Comparison of ENCODE assay signal across 7 cellular contexts in the genomic region with DNA sequence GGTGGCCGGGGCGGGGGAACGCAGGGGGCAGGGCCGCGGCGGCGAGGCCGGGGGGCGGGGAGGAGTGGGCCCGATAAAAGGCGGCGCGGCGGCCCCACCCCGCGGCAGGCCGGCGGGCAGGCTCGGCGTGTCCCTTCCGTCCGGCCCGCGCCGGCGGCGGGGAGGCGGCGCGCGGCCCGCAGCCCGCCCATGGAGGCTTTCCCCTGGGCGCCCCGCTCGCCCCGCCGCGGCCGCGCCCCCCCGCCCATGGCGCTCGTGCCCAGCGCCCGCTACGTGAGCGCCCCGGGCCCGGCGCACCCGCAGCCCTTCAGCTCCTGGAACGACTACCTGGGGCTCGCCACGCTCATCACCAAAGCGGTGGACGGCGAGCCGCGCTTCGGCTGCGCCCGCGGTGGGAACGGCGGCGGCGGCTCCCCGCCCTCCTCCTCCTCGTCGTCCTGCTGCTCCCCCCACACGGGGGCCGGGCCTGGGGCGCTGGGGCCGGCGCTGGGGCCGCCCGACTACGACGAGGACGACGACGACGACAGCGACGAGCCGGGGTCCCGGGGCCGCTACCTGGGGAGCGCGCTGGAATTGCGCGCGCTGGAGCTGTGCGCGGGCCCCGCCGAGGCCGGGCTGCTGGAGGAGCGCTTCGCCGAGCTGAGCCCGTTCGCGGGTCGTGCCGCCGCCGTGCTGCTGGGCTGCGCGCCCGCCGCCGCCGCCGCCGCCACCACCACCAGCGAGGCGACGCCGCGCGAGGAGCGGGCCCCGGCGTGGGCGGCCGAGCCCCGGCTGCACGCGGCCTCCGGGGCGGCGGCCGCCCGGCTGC. TPM values are rescaled to one million over a fixed set of nuclear protein-coding genes. Genes with fewer than 3 reads are reported as not detected.
DNase-seq lines count a peak whose midpoint lies in the region; ATAC-seq, FAIRE-seq and TF ChIP-seq lines count a peak whose summit lies in the region.

Gene NANOS1, plus strand, starts transcription at position 102 of the 808 bp plus-strand sequence. Its CDS starts 88 bp downstream, at position 190.

- no peaks in the 10 kb centered on the region for H3K27me3 ChIP-seq in keratinocyte (ENCODE audit: control insufficient read depth, extremely low read depth, insufficient read depth, low read length)

- peak; percentile 14 for ATAC-seq in GM18873 (IDR thresholded peaks at IDR 0.05; ENCODE audit: low FRiP score, unreplicated experiment)
- ATAC-seq in HG02588 (IDR thresholded peaks at IDR 0.05; ENCODE audit: unreplicated experiment): peak; percentile 24

- H3K9me3 ChIP-seq in keratinocyte (ENCODE audit: control insufficient read depth, low read depth, low read length): no peaks in the 10 kb centered on the region

- no peaks in the 10 kb centered on the region for H3K79me2 ChIP-seq in keratinocyte (ENCODE audit: control insufficient read depth, insufficient read depth, low read length)

- H2AFZ ChIP-seq in keratinocyte (ENCODE audit: control insufficient read depth, low read length): no peak within 1 kb of the TSS

- in situ Hi-C loops in astrocyte of the cerebellum (cut with HindIII; ENCODE audit: low sequenced_read_pairs): no loop called here

- no peaks in the 10 kb centered on the region for H3K9me1 ChIP-seq in keratinocyte (ENCODE audit: control insufficient read depth, extremely low read depth, insufficient read depth, low read length)

- no peak for TF ChIP-seq CTCF in astrocyte of the cerebellum (IDR thresholded peaks at IDR 0.05; ENCODE audit: low read depth, low read length, missing control alignments)
- no peak for TF ChIP-seq CTCF in keratinocyte (optimal IDR thresholded peaks at IDR 0.05 in 1 of 3, IDR thresholded peaks at IDR 0.05 in 1 of 3, conservative IDR thresholded peaks at IDR 0.05 in 1 of 3; ENCODE audit: extremely low read depth in 1 of 3, insufficient read depth in 2 of 3, low read length in 3 of 3)

- H3K9ac ChIP-seq in keratinocyte (ENCODE audit: control insufficient read depth, extremely low read depth, insufficient read depth, low read length): peak within 1 kb of the TSS; percentile 6

- DNase-seq in NCI-H774 (lab: John Stamatoyannopoulos, UW): peak; percentile 53
- no peak for DNase-seq in astrocyte of the cerebellum (ENCODE audit: low read depth)
- DNase-seq in keratinocyte (ENCODE audit: low read depth, low spot score): no peak
- peak; percentile 16 to 18 for DNase-seq in stimulated activated CD4-positive, alpha-beta T cell treated with anti-CD3 and anti-CD28 coated beads, Interleukin-4, amount 100 ng/mL, for 48 hours (ENCODE audit: low read depth in 2 of 2)
- no peak for DNase-seq in NCI-H128 (lab: John Stamatoyannopoulos, UW; ENCODE audit: unreplicated experiment)

- H4K20me1 ChIP-seq in keratinocyte (ENCODE audit: control insufficient read depth, extremely low read depth, insufficient read depth, low read length): no peaks in the 10 kb centered on the region

- dilution Hi-C loops in keratinocyte (cut with MboI; ENCODE audit: extremely low pct_ligation_motif_present, low sequenced_read_pairs): no loop called here

- FAIRE-seq in keratinocyte (lab: Jason Lieb, UNC): no peak

- H3K27ac ChIP-seq in keratinocyte (ENCODE audit: control insufficient read depth, insufficient read depth, low read length): no peak within 1 kb of the TSS

- peak within 1 kb of the TSS; percentile 77 for H3K4me2 ChIP-seq in keratinocyte (ENCODE audit: control insufficient read depth, extremely low read depth, insufficient read depth, low read depth, low read length)

- peaks cover 11% of the 10 kb centered on the region in 2 experiments for H3K36me3 ChIP-seq in keratinocyte (ENCODE audit: control insufficient read depth in 2 of 2, extremely low read depth in 1 of 2, insufficient read depth in 2 of 2, low read length in 2 of 2)

- peaks cover 12% of the 10 kb centered on the region for H3K4me1 ChIP-seq in keratinocyte (ENCODE audit: control insufficient read depth, extremely low read depth, insufficient read depth, low read length)

- H3K4me3 ChIP-seq in astrocyte of the cerebellum (ENCODE audit: low read depth, low read length): peak within 1 kb of the TSS; percentile 45
- peak within 1 kb of the TSS; percentile 29 to 50 (median 33) for H3K4me3 ChIP-seq in keratinocyte (ENCODE audit: control insufficient read depth in 2 of 3, extremely low read depth in 1 of 3, insufficient read depth in 2 of 3, low read depth in 1 of 3, low read length in 3 of 3)

RNA-seq across cellular contexts. Expression of gene NANOS1, which starts in this region (rescaled TPM):
- 1.4 to 3.2 TPM (median 2.1 TPM) in 3 replicates for polyA plus RNA-seq in keratinocyte
- polyA plus RNA-seq in keratinocyte (2011; ENCODE audit: low read depth): 1.2 TPM
- 1.9 and 3.0 TPM in 2 replicates for polyA plus RNA-seq in keratinocyte (2011; cell fraction: cytosol; rRNA removed)
- polyA plus RNA-seq in keratinocyte (2011; cell fraction: nucleus; rRNA removed): 1.3 and 1.6 TPM in 2 replicates
- 0.92 and 1.4 TPM in 2 replicates for polyA plus RNA-seq in keratinocyte (2012; ENCODE audit: low replicate concordance)
- 0.10 to 1.1 TPM (median 0.13 TPM) in 3 replicates for polyA minus RNA-seq in keratinocyte
- 1.9 TPM for polyA minus RNA-seq in keratinocyte (2011; cell fraction: cytosol; rRNA and poly(A)+ RNA removed)
- 0.63 and 1.1 TPM in 2 replicates for polyA minus RNA-seq in keratinocyte (2011; cell fraction: nucleus; rRNA and poly(A)+ RNA removed)

Comparison
In these comparisons a context has a peak if more than half of its experiments do, and no peak if none do; other contexts are left out.
1. DNase-seq: peak in NCI-H774 (single experiment) and stimulated activated CD4-positive, alpha-beta T cell treated with anti-CD3 and anti-CD28 coated beads, Interleukin-4, amount 100 ng/mL, for 48 hours (2 of 2); none in astrocyte of the cerebellum (single experiment), keratinocyte (single experiment) and NCI-H128 (single experiment).